Comparison of ENCODE assay signal across 7 cellular contexts in the genomic region with DNA sequence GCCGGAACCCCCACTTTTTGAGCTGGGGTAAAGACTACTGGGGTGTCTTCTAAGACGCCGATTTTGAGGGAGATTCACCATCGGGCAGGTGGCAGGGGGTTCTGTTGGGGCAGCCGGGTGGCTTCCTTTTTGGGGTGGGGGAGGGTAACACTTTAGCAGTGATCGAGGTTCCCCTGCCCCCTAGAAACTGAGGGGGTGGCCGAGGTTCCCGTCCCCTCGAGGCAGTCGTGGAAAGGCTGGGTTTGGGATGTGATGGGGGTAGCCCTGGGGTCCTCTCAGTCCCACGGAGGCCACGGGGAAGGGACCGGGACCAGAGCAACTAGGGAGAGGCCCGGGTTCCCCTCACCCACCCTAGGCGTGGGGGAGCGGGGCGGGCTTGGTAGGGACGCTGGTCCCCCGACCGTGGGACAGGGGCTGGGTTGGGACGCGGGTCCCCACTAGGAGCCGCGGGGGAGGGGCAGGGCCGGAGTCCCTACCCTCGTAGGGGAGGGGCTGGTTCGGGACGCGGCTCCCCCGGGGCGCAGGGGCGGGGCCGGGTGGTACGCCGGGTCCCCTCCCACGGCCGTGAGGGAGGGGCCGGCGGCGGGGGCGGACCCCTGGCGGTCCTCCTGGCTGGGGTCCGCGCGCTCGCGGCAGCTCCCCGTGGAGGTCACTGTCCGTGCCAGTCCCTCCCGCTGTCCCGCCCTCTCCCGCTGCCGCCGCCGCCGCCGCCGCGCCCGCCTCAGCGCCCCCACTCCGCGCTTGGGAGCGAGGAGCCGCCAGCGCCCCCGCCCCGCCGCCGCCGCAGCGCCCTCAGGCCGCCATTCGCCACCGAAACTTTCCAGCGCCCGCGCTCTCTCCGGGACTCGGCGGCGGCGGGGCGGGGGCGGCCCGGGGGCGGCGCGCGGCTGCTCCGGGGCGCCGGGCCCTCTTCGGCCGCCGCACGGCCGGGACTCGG. TPM values are rescaled to one million over a fixed set of nuclear protein-coding genes. Genes with fewer than 3 reads are reported as not detected.
DNase-seq lines count a peak whose midpoint lies in the region; ATAC-seq and TF ChIP-seq lines count a peak whose summit lies in the region.

A gene (plus strand): TSS at position 624 of the 937 bp plus-strand sequence. CDS start 188,529 bp downstream, outside the sequence.

- no peaks in the 10 kb centered on the region for H3K9me3 Mint-ChIP-seq in activated T-helper 2 cell treated with anti-CD3 and anti-CD28 coated beads, Interferon-gamma antibody, Interleukin-2, Interleukin-4, amounts not matched to agents 10 μg/mL and 5 μg/mL and 100 μg/mL, durations not matched to agents 14 hours and 24 hours and 36 hours
- peaks cover 32% of the 10 kb centered on the region for H3K9me3 Mint-ChIP-seq in nephron progenitor cell

- H3K4me3 ChIP-seq in fibroblast of the aortic adventitia (ENCODE audit: low read depth, low read length) (peak within 1 kb of the TSS; percentile 68), transverse colon (peak within 1 kb of the TSS; percentile 56 to 81 (median 66))

- H3K27ac ChIP-seq in transverse colon = peak within 1 kb of the TSS; percentile 77 to 86 (median 85)

- peaks cover 0 to 35% (median 15%) of the 10 kb centered on the region in 4 donors for H3K4me1 ChIP-seq in transverse colon

- H3K36me3 ChIP-seq in transverse colon = no peaks in the 10 kb centered on the region

- no peaks in the 10 kb centered on the region for H3K27me3 ChIP-seq in transverse colon

- peaks cover 32% of the 10 kb centered on the region for H3K4me1 Mint-ChIP-seq in activated T-helper 2 cell treated with anti-CD3 and anti-CD28 coated beads, Interferon-gamma antibody, Interleukin-2, Interleukin-4, amounts not matched to agents 10 μg/mL and 5 μg/mL and 100 μg/mL, durations not matched to agents 14 hours and 24 hours and 36 hours (ENCODE audit: low read depth)
- peaks cover 45% of the 10 kb centered on the region for H3K4me1 Mint-ChIP-seq in nephron progenitor cell

- peak; percentile 36 for ATAC-seq in GM18502 (IDR thresholded peaks at IDR 0.05; ENCODE audit: poor library complexity, unreplicated experiment)
- ATAC-seq in HG02970 (IDR thresholded peaks at IDR 0.05; ENCODE audit: low FRiP score, unreplicated experiment) = peak; percentile 33

- no peak for TF ChIP-seq POLR2A in transverse colon (IDR thresholded peaks at IDR 0.05)

- no peak for TF ChIP-seq CTCF in fibroblast of the aortic adventitia (IDR thresholded peaks at IDR 0.05; ENCODE audit: insufficient read depth, low read length)
- TF ChIP-seq CTCF in nephron progenitor cell (IDR thresholded peaks at IDR 0.05) = no peak
- TF ChIP-seq CTCF in transverse colon (IDR thresholded peaks at IDR 0.05) = no peak

- TF ChIP-seq EP300 in transverse colon (IDR thresholded peaks at IDR 0.05; ENCODE audit: low read depth) = no peak

- H3K27ac Mint-ChIP-seq in activated T-helper 2 cell treated with anti-CD3 and anti-CD28 coated beads, Interferon-gamma antibody, Interleukin-2, Interleukin-4, amounts not matched to agents 10 μg/mL and 5 μg/mL and 100 μg/mL, durations not matched to agents 14 hours and 24 hours and 36 hours = peak within 1 kb of the TSS; percentile 76
- peak within 1 kb of the TSS; percentile 62 for H3K27ac Mint-ChIP-seq in nephron progenitor cell

- H3K9me3 ChIP-seq in transverse colon = no peaks in the 10 kb centered on the region

- in situ Hi-C loops in transverse colon (cut with MboI; ENCODE audit: low pct_ligation_motif_present in 1 of 4, low pct_unique_long_range_greater_than_20kb in 1 of 4, low sequenced_read_pairs in 3 of 4) = loop anchor here in 2 of 4 donors (10.0 to 25.0 kb wide), 3 partner anchors 120 to 223 kb away; no protein-coding TSS in a partner anchor

- intact Hi-C loops in activated T-helper 2 cell treated with anti-CD3 and anti-CD28 coated beads, Interferon-gamma antibody, Interleukin-2, Interleukin-4, amounts not matched to agents 10 μg/mL and 5 μg/mL and 100 μg/mL, durations not matched to agents 14 hours and 24 hours and 36 hours (cut with micrococcal nuclease) = loop anchor here (1.0 to 10.0 kb wide), 7 partner anchors 8 to 538 kb away; no protein-coding TSS in a partner anchor
- intact Hi-C loops in transverse colon (cut with DNase I; ENCODE audit: low total_unique reads) = no loop called here

- H3K27me3 Mint-ChIP-seq in activated T-helper 2 cell treated with anti-CD3 and anti-CD28 coated beads, Interferon-gamma antibody, Interleukin-2, Interleukin-4, amounts not matched to agents 10 μg/mL and 5 μg/mL and 100 μg/mL, durations not matched to agents 14 hours and 24 hours and 36 hours (ENCODE audit: low read depth) = no peaks in the 10 kb centered on the region
- H3K27me3 Mint-ChIP-seq in nephron progenitor cell (ENCODE audit: low read depth, poor library complexity) = peaks cover 3% of the 10 kb centered on the region

- peak; percentile 79 for DNase-seq in OCI-M1 (lab: John Stamatoyannopoulos, UW)
- peak; percentile 42 for DNase-seq in activated T-helper 2 cell treated with anti-CD3 and anti-CD28 coated beads, Interferon-gamma antibody, Interleukin-2, Interleukin-4, amounts not matched to agents 10 μg/mL and 5 μg/mL and 100 μg/mL, durations not matched to agents 14 hours and 24 hours and 36 hours (ENCODE audit: low spot score)
- DNase-seq in fibroblast of the aortic adventitia (ENCODE audit: low read depth) = peak; percentile 20
- DNase-seq in nephron progenitor cell = peak; percentile 75
- DNase-seq in transverse colon = peak; percentile 59

- peaks cover 22% of the 10 kb centered on the region for H3K36me3 Mint-ChIP-seq in activated T-helper 2 cell treated with anti-CD3 and anti-CD28 coated beads, Interferon-gamma antibody, Interleukin-2, Interleukin-4, amounts not matched to agents 10 μg/mL and 5 μg/mL and 100 μg/mL, durations not matched to agents 14 hours and 24 hours and 36 hours (ENCODE audit: low read depth)
- H3K36me3 Mint-ChIP-seq in nephron progenitor cell (ENCODE audit: low read depth) = peaks cover 9% of the 10 kb centered on the region

- peak within 1 kb of the TSS; percentile 69 for H3K4me3 Mint-ChIP-seq in activated T-helper 2 cell treated with anti-CD3 and anti-CD28 coated beads, Interferon-gamma antibody, Interleukin-2, Interleukin-4, amounts not matched to agents 10 μg/mL and 5 μg/mL and 100 μg/mL, durations not matched to agents 14 hours and 24 hours and 36 hours (ENCODE audit: low read depth)
- H3K4me3 Mint-ChIP-seq in nephron progenitor cell = peak within 1 kb of the TSS; percentile 87

- 18% methylated on average over 28 of the region's 99 CpGs; no CpG with 5 or more reads in 1 of the 2 donors for WGBS in transverse colon (ENCODE audit: low coverage in 1 of 2), 2 donors

RNA-seq across cellular contexts. Expression of the gene that starts here (rescaled TPM):
- 49.0 and 53.2 TPM in 2 replicates for total RNA-seq in activated T-helper 2 cell treated with anti-CD3 and anti-CD28 coated beads, Interferon-gamma antibody, Interleukin-2, Interleukin-4, amounts not matched to agents 10 μg/mL and 5 μg/mL and 100 μg/mL, durations not matched to agents 14 hours and 24 hours and 36 hours
- total RNA-seq in fibroblast of the aortic adventitia (ENCODE audit: low replicate concordance) (12.5 and 15.6 TPM in 2 replicates), transverse colon (10 to 100 TPM in 3 of 4 donors, 1 to 10 TPM in 1; 3.4 to 16.8 (median 13.0) TPM)

Comparison
In these comparisons a context has a peak if more than half of its experiments do, and no peak if none do; other contexts are left out.
1. Peak in every context shown above with its lines: DNase-seq, ATAC-seq, H3K4me3 ChIP-seq and H3K27ac ChIP-seq.
2. DNase-seq: peak in every context shown above with its lines; median percentile 79 in OCI-M1; 75 in nephron progenitor cell; 59 in transverse colon; 42 in activated T-helper 2 cell treated with anti-CD3 and anti-CD28 coated beads, Interferon-gamma antibody, Interleukin-2, Interleukin-4, amounts not matched to agents 10 μg/mL and 5 μg/mL and 100 μg/mL, durations not matched to agents 14 hours and 24 hours and 36 hours; 20 in fibroblast of the aortic adventitia.